1 cellular context compared by ENCODE assay signal in genomic region chr12:3263939-3264699, GRCh38.
TF ChIP-seq lines count a peak whose summit lies in the region.

No MANE protein-coding gene starts in this region.

TF ChIP-seq in SK-N-SH, 30 proteins besides CTCF, POLR2A, EP300 and RAD21 (continued from another document):
- TF ChIP-seq SMC3 (IDR thresholded peaks at IDR 0.05; ENCODE audit: low read depth, low read length) (peak; percentile 27; the same call in 1 of the 2 replicates), RXRA (IDR thresholded peaks at IDR 0.05; ENCODE audit: borderline replicate concordance, low read depth) (no peak), ELF1 (IDR thresholded peaks at IDR 0.05) (no peak), GATA2 (CRISPR knock-in tag; IDR thresholded peaks at IDR 0.05) (peak; percentile 63), REST (IDR thresholded peaks at IDR 0.05; ENCODE audit: low read depth, low read length) (no peak), FOXJ3 (CRISPR knock-in tag; IDR thresholded peaks at IDR 0.05) (no peak), POLR2AphosphoS5 (IDR thresholded peaks at IDR 0.05; ENCODE audit: low read depth, low read length) (no peak), YY1 (IDR thresholded peaks at IDR 0.05; ENCODE audit: low read depth) (no peak), FOSL2 (IDR thresholded peaks at IDR 0.05; ENCODE audit: borderline replicate concordance, low read depth) (no peak), RCOR1 (IDR thresholded peaks at IDR 0.05; ENCODE audit: low read length) (peak; percentile 34; the same call in 1 of the 2 replicates)
